In the genomic region with DNA sequence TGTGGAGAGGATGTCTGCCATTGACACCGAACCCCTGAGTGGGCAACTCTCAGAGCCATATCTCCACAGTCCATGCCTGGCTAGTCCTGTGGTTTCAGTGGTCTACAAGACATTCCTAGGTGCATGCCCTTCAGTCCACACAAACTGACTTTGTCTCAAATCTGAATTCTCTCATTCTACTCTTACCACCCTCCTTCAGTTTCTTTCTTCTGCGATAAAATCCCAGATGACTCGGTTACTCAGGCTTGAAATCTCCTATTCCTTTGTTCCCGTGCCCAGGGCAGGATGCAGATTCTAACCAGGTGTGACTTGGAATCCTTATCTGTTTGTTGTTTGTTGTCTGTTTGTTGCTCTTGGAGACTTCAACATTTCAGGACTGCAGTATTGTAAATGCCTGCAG, we compare ENCODE assay signal across 1 cellular context.
TF ChIP-seq lines count a peak whose summit lies in the region.

No MANE protein-coding gene starts in this region.

TF ChIP-seq in GM23338, 12 proteins besides CTCF, POLR2A, EP300 and RAD21:
- TF ChIP-seq, protein P1, sequence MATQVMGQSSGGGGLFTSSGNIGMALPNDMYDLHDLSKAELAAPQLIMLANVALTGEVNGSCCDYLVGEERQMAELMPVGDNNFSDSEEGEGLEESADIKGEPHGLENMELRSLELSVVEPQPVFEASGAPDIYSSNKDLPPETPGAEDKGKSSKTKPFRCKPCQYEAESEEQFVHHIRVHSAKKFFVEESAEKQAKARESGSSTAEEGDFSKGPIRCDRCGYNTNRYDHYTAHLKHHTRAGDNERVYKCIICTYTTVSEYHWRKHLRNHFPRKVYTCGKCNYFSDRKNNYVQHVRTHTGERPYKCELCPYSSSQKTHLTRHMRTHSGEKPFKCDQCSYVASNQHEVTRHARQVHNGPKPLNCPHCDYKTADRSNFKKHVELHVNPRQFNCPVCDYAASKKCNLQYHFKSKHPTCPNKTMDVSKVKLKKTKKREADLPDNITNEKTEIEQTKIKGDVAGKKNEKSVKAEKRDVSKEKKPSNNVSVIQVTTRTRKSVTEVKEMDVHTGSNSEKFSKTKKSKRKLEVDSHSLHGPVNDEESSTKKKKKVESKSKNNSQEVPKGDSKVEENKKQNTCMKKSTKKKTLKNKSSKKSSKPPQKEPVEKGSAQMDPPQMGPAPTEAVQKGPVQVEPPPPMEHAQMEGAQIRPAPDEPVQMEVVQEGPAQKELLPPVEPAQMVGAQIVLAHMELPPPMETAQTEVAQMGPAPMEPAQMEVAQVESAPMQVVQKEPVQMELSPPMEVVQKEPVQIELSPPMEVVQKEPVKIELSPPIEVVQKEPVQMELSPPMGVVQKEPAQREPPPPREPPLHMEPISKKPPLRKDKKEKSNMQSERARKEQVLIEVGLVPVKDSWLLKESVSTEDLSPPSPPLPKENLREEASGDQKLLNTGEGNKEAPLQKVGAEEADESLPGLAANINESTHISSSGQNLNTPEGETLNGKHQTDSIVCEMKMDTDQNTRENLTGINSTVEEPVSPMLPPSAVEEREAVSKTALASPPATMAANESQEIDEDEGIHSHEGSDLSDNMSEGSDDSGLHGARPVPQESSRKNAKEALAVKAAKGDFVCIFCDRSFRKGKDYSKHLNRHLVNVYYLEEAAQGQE (IDR thresholded peaks at IDR 0.05; ENCODE audit: unreplicated experiment) = no peak
- no peak for TF ChIP-seq CREB1 (CRISPR knock-in tag; IDR thresholded peaks at IDR 0.05; ENCODE audit: low read depth)
- TF ChIP-seq NANOG (IDR thresholded peaks at IDR 0.05; ENCODE audit: borderline replicate concordance) = no peak
- no peak for TF ChIP-seq POLR2AphosphoS5 (IDR thresholded peaks at IDR 0.05; ENCODE audit: low read depth)
- no peak for TF ChIP-seq ZNF331 (CRISPR knock-in tag; IDR thresholded peaks at IDR 0.05; ENCODE audit: low read depth)
- no peak for TF ChIP-seq EZH2 (IDR thresholded peaks at IDR 0.05; ENCODE audit: low read depth, unreplicated experiment)
- TF ChIP-seq, protein P2, sequence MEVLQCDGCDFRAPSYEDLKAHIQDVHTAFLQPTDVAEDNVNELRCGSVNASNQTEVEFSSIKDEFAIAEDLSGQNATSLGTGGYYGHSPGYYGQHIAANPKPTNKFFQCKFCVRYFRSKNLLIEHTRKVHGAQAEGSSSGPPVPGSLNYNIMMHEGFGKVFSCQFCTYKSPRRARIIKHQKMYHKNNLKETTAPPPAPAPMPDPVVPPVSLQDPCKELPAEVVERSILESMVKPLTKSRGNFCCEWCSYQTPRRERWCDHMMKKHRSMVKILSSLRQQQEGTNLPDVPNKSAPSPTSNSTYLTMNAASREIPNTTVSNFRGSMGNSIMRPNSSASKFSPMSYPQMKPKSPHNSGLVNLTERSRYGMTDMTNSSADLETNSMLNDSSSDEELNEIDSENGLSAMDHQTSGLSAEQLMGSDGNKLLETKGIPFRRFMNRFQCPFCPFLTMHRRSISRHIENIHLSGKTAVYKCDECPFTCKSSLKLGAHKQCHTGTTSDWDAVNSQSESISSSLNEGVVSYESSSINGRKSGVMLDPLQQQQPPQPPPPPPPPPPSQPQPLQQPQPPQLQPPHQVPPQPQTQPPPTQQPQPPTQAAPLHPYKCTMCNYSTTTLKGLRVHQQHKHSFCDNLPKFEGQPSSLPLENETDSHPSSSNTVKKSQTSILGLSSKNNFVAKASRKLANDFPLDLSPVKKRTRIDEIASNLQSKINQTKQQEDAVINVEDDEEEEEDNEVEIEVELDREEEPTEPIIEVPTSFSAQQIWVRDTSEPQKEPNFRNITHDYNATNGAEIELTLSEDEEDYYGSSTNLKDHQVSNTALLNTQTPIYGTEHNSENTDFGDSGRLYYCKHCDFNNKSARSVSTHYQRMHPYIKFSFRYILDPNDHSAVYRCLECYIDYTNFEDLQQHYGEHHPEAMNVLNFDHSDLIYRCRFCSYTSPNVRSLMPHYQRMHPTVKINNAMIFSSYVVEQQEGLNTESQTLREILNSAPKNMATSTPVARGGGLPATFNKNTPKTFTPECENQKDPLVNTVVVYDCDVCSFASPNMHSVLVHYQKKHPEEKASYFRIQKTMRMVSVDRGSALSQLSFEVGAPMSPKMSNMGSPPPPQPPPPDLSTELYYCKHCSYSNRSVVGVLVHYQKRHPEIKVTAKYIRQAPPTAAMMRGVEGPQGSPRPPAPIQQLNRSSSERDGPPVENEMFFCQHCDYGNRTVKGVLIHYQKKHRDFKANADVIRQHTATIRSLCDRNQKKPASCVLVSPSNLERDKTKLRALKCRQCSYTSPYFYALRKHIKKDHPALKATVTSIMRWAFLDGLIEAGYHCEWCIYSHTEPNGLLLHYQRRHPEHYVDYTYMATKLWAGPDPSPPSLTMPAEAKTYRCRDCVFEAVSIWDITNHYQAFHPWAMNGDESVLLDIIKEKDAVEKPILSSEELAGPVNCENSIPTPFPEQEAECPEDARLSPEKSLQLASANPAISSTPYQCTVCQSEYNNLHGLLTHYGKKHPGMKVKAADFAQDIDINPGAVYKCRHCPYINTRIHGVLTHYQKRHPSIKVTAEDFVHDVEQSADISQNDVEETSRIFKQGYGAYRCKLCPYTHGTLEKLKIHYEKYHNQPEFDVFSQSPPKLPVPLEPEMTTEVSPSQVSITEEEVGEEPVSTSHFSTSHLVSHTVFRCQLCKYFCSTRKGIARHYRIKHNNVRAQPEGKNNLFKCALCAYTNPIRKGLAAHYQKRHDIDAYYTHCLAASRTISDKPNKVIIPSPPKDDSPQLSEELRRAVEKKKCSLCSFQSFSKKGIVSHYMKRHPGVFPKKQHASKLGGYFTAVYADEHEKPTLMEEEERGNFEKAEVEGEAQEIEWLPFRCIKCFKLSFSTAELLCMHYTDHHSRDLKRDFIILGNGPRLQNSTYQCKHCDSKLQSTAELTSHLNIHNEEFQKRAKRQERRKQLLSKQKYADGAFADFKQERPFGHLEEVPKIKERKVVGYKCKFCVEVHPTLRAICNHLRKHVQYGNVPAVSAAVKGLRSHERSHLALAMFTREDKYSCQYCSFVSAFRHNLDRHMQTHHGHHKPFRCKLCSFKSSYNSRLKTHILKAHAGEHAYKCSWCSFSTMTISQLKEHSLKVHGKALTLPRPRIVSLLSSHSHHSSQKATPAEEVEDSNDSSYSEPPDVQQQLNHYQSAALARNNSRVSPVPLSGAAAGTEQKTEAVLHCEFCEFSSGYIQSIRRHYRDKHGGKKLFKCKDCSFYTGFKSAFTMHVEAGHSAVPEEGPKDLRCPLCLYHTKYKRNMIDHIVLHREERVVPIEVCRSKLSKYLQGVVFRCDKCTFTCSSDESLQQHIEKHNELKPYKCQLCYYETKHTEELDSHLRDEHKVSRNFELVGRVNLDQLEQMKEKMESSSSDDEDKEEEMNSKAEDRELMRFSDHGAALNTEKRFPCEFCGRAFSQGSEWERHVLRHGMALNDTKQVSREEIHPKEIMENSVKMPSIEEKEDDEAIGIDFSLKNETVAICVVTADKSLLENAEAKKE (CRISPR knock-in tag; IDR thresholded peaks at IDR 0.05) = no peak
- TF ChIP-seq ZNF114 (CRISPR knock-in tag; IDR thresholded peaks at IDR 0.05) = no peak
- TF ChIP-seq ETS1 (IDR thresholded peaks at IDR 0.05) = no peak
- TF ChIP-seq STAT1 (IDR thresholded peaks at IDR 0.05; ENCODE audit: unreplicated experiment) = no peak
- TF ChIP-seq JUNB (IDR thresholded peaks at IDR 0.05; ENCODE audit: unreplicated experiment) = no peak
- no peak for TF ChIP-seq EZH2phosphoT487 (IDR thresholded peaks at IDR 0.05; ENCODE audit: unreplicated experiment)
